In the genomic region with DNA sequence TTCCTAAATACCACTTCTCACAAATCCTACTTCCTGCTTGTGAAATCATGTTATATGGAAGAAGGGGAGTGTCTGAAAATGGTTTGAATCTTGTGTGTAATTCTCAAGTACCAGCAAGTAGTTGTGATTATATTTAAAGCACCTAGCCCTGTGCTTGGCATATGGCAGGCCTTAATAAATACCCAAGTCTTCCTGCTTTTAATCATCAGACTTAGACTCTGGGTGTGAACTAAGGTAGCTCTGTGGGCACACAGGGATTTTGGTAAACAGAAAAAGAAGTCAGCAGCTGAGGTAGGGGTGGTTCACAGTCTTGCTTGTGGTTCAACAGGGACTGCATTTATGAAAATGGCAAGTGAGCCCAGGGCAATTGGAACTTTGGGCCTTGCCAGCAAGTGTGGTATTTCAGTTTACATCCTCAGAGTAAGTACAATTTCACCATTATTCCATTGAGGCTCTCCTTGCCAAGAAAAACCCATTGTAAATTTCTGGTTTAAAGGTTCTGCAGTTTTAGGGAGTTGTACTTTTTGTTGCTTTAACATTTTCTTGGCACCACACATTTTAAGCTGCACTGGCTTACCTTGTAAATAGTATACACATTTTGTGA, we compare ENCODE assay signal across 20 cellular contexts.
DNase-seq lines count a peak whose midpoint lies in the region; ATAC-seq and TF ChIP-seq lines count a peak whose summit lies in the region.
"Had no signal": no experiment of that assay in that cellular context is flagged by ENCODE, and none has a peak within 500 bp of the region (broad histone marks: within the 10 kb centered on the region; RNA-seq: fewer than 3 reads in every experiment).

No MANE protein-coding gene starts in this region.

- no peaks in the 10 kb centered on the region for H3K27me3 ChIP-seq in layer of hippocampus (ENCODE audit: control insufficient read depth, insufficient read depth, low read length)
- no peaks in the 10 kb centered on the region for H3K27me3 ChIP-seq in suprapubic skin
- no peaks in the 10 kb centered on the region for H3K27me3 ChIP-seq in body of pancreas
- H3K27me3 ChIP-seq in SJCRH30, result no peaks in the 10 kb centered on the region
- H3K27me3 ChIP-seq: heart right ventricle had no signal

- H3K27ac ChIP-seq in layer of hippocampus (ENCODE audit: low read depth, low read length) (peak overlapping the region; percentile 54), suprapubic skin (peak overlapping the region; percentile 2), body of pancreas (no peak overlapping the region), SJCRH30 (no peak overlapping the region)
- H3K27ac ChIP-seq: VCaP had no signal

- intact Hi-C loops in body of pancreas (cut with DNase I), result no loop called here

- no peak overlapping the region for H3K4me3 ChIP-seq in suprapubic skin
- H3K4me3 ChIP-seq in body of pancreas, result no peak overlapping the region
- no peak overlapping the region for H3K4me3 ChIP-seq in SJCRH30
- H3K4me3 ChIP-seq: heart right ventricle had no signal

- DNase-seq in MV-4-11 (lab: John Stamatoyannopoulos, UW) (peak; percentile 24), astrocyte of the hippocampus (ENCODE audit: low read depth, low spot score) (peak; percentile 56), suprapubic skin (ENCODE audit: low spot score in 2 of 2) (no peak), NCI-H1092 treated with DMSO at 0.1 percent for 48 hours (lab: John Stamatoyannopoulos, UW) (no peak), body of pancreas (no peak), SJCRH30 (no peak)
- DNase-seq: activated CD4-positive, alpha-beta T cell treated with anti-CD3 and anti-CD28 coated beads, Interleukin-2, amount 10 ng/mL, durations not matched to agents 7 days and 5 days; activated CD8-positive, alpha-beta memory T cell treated with anti-CD3 and anti-CD28 coated beads, Interleukin-2, amount 10 ng/mL, durations not matched to agents 7 days and 5 days; CD8-positive, alpha-beta T cell; DMS53; GDM1; HFFc6; KG1; NCI-H1092; SK-N-SH had no signal

- H3K9me3 ChIP-seq in suprapubic skin (no peaks in the 10 kb centered on the region), body of pancreas (no peaks in the 10 kb centered on the region), SJCRH30 (replicated peaks) (no peaks in the 10 kb centered on the region)
- H3K9me3 ChIP-seq: heart right ventricle, SK-N-SH, thoracic aorta had no signal

- H3K4me1 ChIP-seq in suprapubic skin (peaks cover 24% of the 10 kb centered on the region), body of pancreas (no peaks in the 10 kb centered on the region), SJCRH30 (peaks cover 36% of the 10 kb centered on the region)

- TF ChIP-seq POLR2A in suprapubic skin (IDR thresholded peaks at IDR 0.05) (no peak), body of pancreas (IDR thresholded peaks at IDR 0.05) (no peak)

- TF ChIP-seq CTCF in suprapubic skin (IDR thresholded peaks at IDR 0.05) (no peak), body of pancreas (IDR thresholded peaks at IDR 0.05) (no peak)

- ATAC-seq in HG03097 (IDR thresholded peaks at IDR 0.05; ENCODE audit: low FRiP score, unreplicated experiment) (no peak), body of pancreas (no peak)
- ATAC-seq: activated CD8-positive, alpha-beta memory T cell treated with anti-CD3 and anti-CD28 coated beads, Interleukin-2, amount 10 ng/mL, durations not matched to agents 7 days and 5 days; CD8-positive, alpha-beta T cell had no signal

- no peak for TF ChIP-seq EP300 in suprapubic skin (IDR thresholded peaks at IDR 0.05)

- no peaks in the 10 kb centered on the region for H3K36me3 ChIP-seq in suprapubic skin
- H3K36me3 ChIP-seq in body of pancreas (replicated peaks in 1 of 2; ENCODE audit: insufficient read depth in 1 of 2, low read depth in 2 of 2), result no peaks in the 10 kb centered on the region
- no peaks in the 10 kb centered on the region for H3K36me3 ChIP-seq in SJCRH30
- H3K36me3 ChIP-seq: heart right ventricle, thoracic aorta had no signal

Comparison
In these comparisons a context has a peak if more than half of its experiments do, and no peak if none do; other contexts are left out.
1. DNase-seq: peak in MV-4-11 (single experiment) and astrocyte of the hippocampus (single experiment); none in suprapubic skin (0 of 2), NCI-H1092 treated with DMSO at 0.1 percent for 48 hours (single experiment), body of pancreas (0 of 4) and SJCRH30 (0 of 2).
2. H3K27ac ChIP-seq: peak in layer of hippocampus (single experiment) and suprapubic skin (single experiment); none in body of pancreas (0 of 4) and SJCRH30 (single experiment).